Comparison of ENCODE assay signal across 8 cellular contexts in genomic region chr19:4456566-4456842, GRCh38. TPM values are rescaled to one million over a fixed set of nuclear protein-coding genes. Genes with fewer than 3 reads are reported as not detected.
DNase-seq lines count a peak whose midpoint lies in the region; ATAC-seq and TF ChIP-seq lines count a peak whose summit lies in the region.

No MANE protein-coding gene starts in this region.

- H3K9ac ChIP-seq in neuronal stem cell (ENCODE audit: low read depth, low read length, poor library complexity): peak overlapping the region; percentile 75

- H3K4me2 ChIP-seq in neuronal stem cell (ENCODE audit: insufficient read depth, low read length, poor library complexity, severe bottlenecking): peak overlapping the region; percentile 74

- H3K14ac ChIP-seq in neuronal stem cell (ENCODE audit: low read length): no peak overlapping the region

- WGBS in neuronal stem cell (ENCODE audit: extremely low coverage in 2 of 2, insufficient read length in 2 of 2, insufficient replicate concordance in 1 of 2), 2 donors: no CpG with 5 or more reads among the region's 8 CpGs

- peak overlapping the region; percentile 67 for H3K27ac Mint-ChIP-seq in Calu3 (ENCODE audit: unreplicated experiment)
- H3K27ac Mint-ChIP-seq in activated CD4-positive, alpha-beta memory T cell treated with anti-CD3 and anti-CD28 coated beads, Interleukin-2, amount 10 ng/mL, durations not matched to agents 7 days and 5 days: peak overlapping the region; percentile 74

- H2BK12ac ChIP-seq in neuronal stem cell (ENCODE audit: low read length): no peak overlapping the region

- no peak overlapping the region for H4K8ac ChIP-seq in neuronal stem cell (ENCODE audit: low read depth, low read length)

- no peaks in the 10 kb centered on the region for H3K27me3 ChIP-seq in neuronal stem cell (ENCODE audit: control insufficient read depth in 3 of 3, insufficient read depth in 3 of 3, low read depth in 1 of 3, low read length in 3 of 3)

- H2BK5ac ChIP-seq in neuronal stem cell (ENCODE audit: low read length): peak overlapping the region; percentile 82

- peaks cover 8 to 15% of the 10 kb centered on the region in 2 donors for H3K4me1 ChIP-seq in neuronal stem cell (ENCODE audit: control insufficient read depth in 2 of 2, insufficient read depth in 1 of 2, low read depth in 1 of 2, low read length in 2 of 2)

- H3K23ac ChIP-seq in neuronal stem cell (ENCODE audit: low read depth, low read length, poor library complexity): no peak overlapping the region

- H3K27ac ChIP-seq in neuronal stem cell (replicated peaks; ENCODE audit: low read length): no peak overlapping the region

- ATAC-seq in GM21423 (IDR thresholded peaks at IDR 0.05; ENCODE audit: unreplicated experiment): no peak

- peak overlapping the region; percentile 61 for H3K4me3 ChIP-seq in Jurkat, Clone E6-1 (ENCODE audit: low read length)
- H3K4me3 ChIP-seq in neuronal stem cell (ENCODE audit: low read length in 2 of 2): peak overlapping the region; percentile 82 to 84

- H3K4ac ChIP-seq in neuronal stem cell (ENCODE audit: low read length): no peak overlapping the region

- peak overlapping the region; percentile 11 for H3K18ac ChIP-seq in neuronal stem cell (ENCODE audit: low read length)

- H2AFZ ChIP-seq in neuronal stem cell (ENCODE audit: low read length): peak overlapping the region; percentile 55

- peak overlapping the region; percentile 81 for H3K4me3 Mint-ChIP-seq in Calu3 (ENCODE audit: low read depth, unreplicated experiment)
- H3K4me3 Mint-ChIP-seq in activated CD4-positive, alpha-beta memory T cell treated with anti-CD3 and anti-CD28 coated beads, Interleukin-2, amount 10 ng/mL, durations not matched to agents 7 days and 5 days: peak overlapping the region; percentile 90

- no peak overlapping the region for H2BK120ac ChIP-seq in neuronal stem cell (ENCODE audit: low read depth, low read length)

- TF ChIP-seq CTCF in Calu3 (IDR thresholded peaks at IDR 0.05; ENCODE audit: unreplicated experiment): no peak

- POLR2A ChIA-PET in activated CD4-positive, alpha-beta memory T cell treated with anti-CD3 and anti-CD28 coated beads, Interleukin-2, amount 10 ng/mL, durations not matched to agents 7 days and 5 days (lab: Charles Lee): interaction anchor here (0.6 to 3.5 kb wide), 6 partner anchors 10 to 202 kb away, joined by 3 to 32 read pairs (median 4); partner anchors contain the start of genes CHAF1A, HDGFL2 and SH3GL1

- H2BK15ac ChIP-seq in neuronal stem cell (ENCODE audit: low read length): no peak overlapping the region

- peak overlapping the region; percentile 85 for H2AK5ac ChIP-seq in neuronal stem cell (ENCODE audit: low read depth, low read length)

- intact Hi-C loops in Calu3 (cut with micrococcal nuclease; ENCODE audit: unreplicated experiment): no loop called here

- peaks cover 1% of the 10 kb centered on the region for H3K79me1 ChIP-seq in neuronal stem cell (ENCODE audit: low read depth, low read length)

- H3K4me1 Mint-ChIP-seq in Calu3 (ENCODE audit: low read depth, unreplicated experiment): peaks cover 11% of the 10 kb centered on the region
- peaks cover 17% of the 10 kb centered on the region for H3K4me1 Mint-ChIP-seq in activated CD4-positive, alpha-beta memory T cell treated with anti-CD3 and anti-CD28 coated beads, Interleukin-2, amount 10 ng/mL, durations not matched to agents 7 days and 5 days

- BruUV-seq in Calu3 (replicated peaks; lab: Mats Ljungman, UMichigan): no TSS peak

- H3K36me3 ChIP-seq in neuronal stem cell (replicated peaks in 1 of 2; ENCODE audit: control insufficient read depth in 2 of 2, insufficient read depth in 2 of 2, low read length in 2 of 2): peaks cover 6 to 28% of the 10 kb centered on the region in 2 donors

- no peaks in the 10 kb centered on the region for H3K9me3 Mint-ChIP-seq in Calu3 (ENCODE audit: low read depth, unreplicated experiment)
- H3K9me3 Mint-ChIP-seq in activated CD4-positive, alpha-beta memory T cell treated with anti-CD3 and anti-CD28 coated beads, Interleukin-2, amount 10 ng/mL, durations not matched to agents 7 days and 5 days: no peaks in the 10 kb centered on the region

- no peak overlapping the region for H4K91ac ChIP-seq in neuronal stem cell (ENCODE audit: low read depth, low read length, poor library complexity)

- DNase-seq in Calu3 (no peak), fibroblast of the conjunctiva (ENCODE audit: low read depth) (peak; percentile 36), neuronal stem cell (ENCODE audit: low spot score) (no peak), activated gamma-delta T cell (lab: John Stamatoyannopoulos, UW) (no peak), NCI-H1436 treated with DMSO at 0.1 percent for 48 hours (lab: John Stamatoyannopoulos, UW) (no peak)
- no peak for DNase-seq in Jurkat, Clone E6-1 (ENCODE audit: low read depth, low spot score)
- no peak for DNase-seq in activated CD4-positive, alpha-beta memory T cell treated with anti-CD3 and anti-CD28 coated beads, Interleukin-2, amount 10 ng/mL, durations not matched to agents 7 days and 5 days

- H3K36me3 Mint-ChIP-seq in Calu3 (ENCODE audit: insufficient read depth, unreplicated experiment): peaks cover 29% of the 10 kb centered on the region
- H3K36me3 Mint-ChIP-seq in activated CD4-positive, alpha-beta memory T cell treated with anti-CD3 and anti-CD28 coated beads, Interleukin-2, amount 10 ng/mL, durations not matched to agents 7 days and 5 days (ENCODE audit: low read depth): no peaks in the 10 kb centered on the region

- no peaks in the 10 kb centered on the region for H3K9me3 ChIP-seq in neuronal stem cell (replicated peaks in 1 of 2; ENCODE audit: control insufficient read depth in 2 of 2, insufficient read depth in 1 of 2, low read depth in 1 of 2, low read length in 2 of 2)

- CTCF ChIA-PET in Calu3 (lab: Charles Lee): interaction anchor here (0.9 kb wide), 1 partner anchor 11 kb away, joined by 3 read pairs; no protein-coding TSS in a partner anchor
- CTCF ChIA-PET in activated CD4-positive, alpha-beta memory T cell treated with anti-CD3 and anti-CD28 coated beads, Interleukin-2, amount 10 ng/mL, durations not matched to agents 7 days and 5 days (lab: Charles Lee): interaction anchor here (0.6 kb wide), 2 partner anchors 56 to 58 kb away, joined by 3 read pairs; partner anchors contain the start of gene SH3GL1

- no peaks in the 10 kb centered on the region for H3K27me3 Mint-ChIP-seq in Calu3 (ENCODE audit: unreplicated experiment)
- no peaks in the 10 kb centered on the region for H3K27me3 Mint-ChIP-seq in activated CD4-positive, alpha-beta memory T cell treated with anti-CD3 and anti-CD28 coated beads, Interleukin-2, amount 10 ng/mL, durations not matched to agents 7 days and 5 days

RNA-seq across cellular contexts. Expression of gene UBXN6, which starts 1.1 kb away (rescaled TPM):
- total RNA-seq in Calu3 (2022): 38.9 and 47.1 TPM in 2 replicates
- polyA plus RNA-seq in Jurkat, Clone E6-1 (2012; ENCODE audit: insufficient read depth, insufficient read length): 49.4 TPM
- 10 to 100 TPM; 49.6 to 50.1 TPM for total RNA-seq in activated CD4-positive, alpha-beta memory T cell treated with anti-CD3 and anti-CD28 coated beads, Interleukin-2, amount 10 ng/mL, durations not matched to agents 7 days and 5 days
- 28.2 TPM for polyA plus RNA-seq in neuronal stem cell (2013, experiment 1 of 2)
- 29.6 TPM for polyA plus RNA-seq in neuronal stem cell (2013, experiment 2 of 2)

RNA-seq across cellular contexts. Expression of gene HDGFL2, which starts 15.6 kb away (rescaled TPM):
- 31.9 and 40.6 TPM in 2 replicates for total RNA-seq in Calu3 (2022)
- 74.0 TPM for polyA plus RNA-seq in Jurkat, Clone E6-1 (2012; ENCODE audit: insufficient read depth, insufficient read length)
- 10 to 100 TPM; 47.1 to 50.6 TPM for total RNA-seq in activated CD4-positive, alpha-beta memory T cell treated with anti-CD3 and anti-CD28 coated beads, Interleukin-2, amount 10 ng/mL, durations not matched to agents 7 days and 5 days
- polyA plus RNA-seq in neuronal stem cell (2013, experiment 1 of 2): 73.8 TPM
- 75.2 TPM for polyA plus RNA-seq in neuronal stem cell (2013, experiment 2 of 2)

RNA-seq across cellular contexts. Expression of gene CHAF1A, which starts 54.1 kb away (rescaled TPM):
- total RNA-seq in Calu3 (2022): 37.2 and 43.3 TPM in 2 replicates
- polyA plus RNA-seq in Jurkat, Clone E6-1 (2012; ENCODE audit: insufficient read depth, insufficient read length): 69.0 TPM
- 10 to 100 TPM; 71.7 to 82.5 TPM for total RNA-seq in activated CD4-positive, alpha-beta memory T cell treated with anti-CD3 and anti-CD28 coated beads, Interleukin-2, amount 10 ng/mL, durations not matched to agents 7 days and 5 days
- 59.2 TPM for polyA plus RNA-seq in neuronal stem cell (2013, experiment 1 of 2)
- 56.4 TPM for polyA plus RNA-seq in neuronal stem cell (2013, experiment 2 of 2)

RNA-seq across cellular contexts. Expression of gene SH3GL1, which starts 56.2 kb away (rescaled TPM):
- total RNA-seq in Calu3 (2022): 40.7 and 42.0 TPM in 2 replicates
- polyA plus RNA-seq in Jurkat, Clone E6-1 (2012; ENCODE audit: insufficient read depth, insufficient read length): 24.2 TPM
- 10 to 100 TPM; 62.1 to 64.0 TPM for total RNA-seq in activated CD4-positive, alpha-beta memory T cell treated with anti-CD3 and anti-CD28 coated beads, Interleukin-2, amount 10 ng/mL, durations not matched to agents 7 days and 5 days
- 88.3 TPM for polyA plus RNA-seq in neuronal stem cell (2013, experiment 1 of 2)
- 86.1 TPM for polyA plus RNA-seq in neuronal stem cell (2013, experiment 2 of 2)
